10 cellular contexts compared by ENCODE assay signal in the genomic region with DNA sequence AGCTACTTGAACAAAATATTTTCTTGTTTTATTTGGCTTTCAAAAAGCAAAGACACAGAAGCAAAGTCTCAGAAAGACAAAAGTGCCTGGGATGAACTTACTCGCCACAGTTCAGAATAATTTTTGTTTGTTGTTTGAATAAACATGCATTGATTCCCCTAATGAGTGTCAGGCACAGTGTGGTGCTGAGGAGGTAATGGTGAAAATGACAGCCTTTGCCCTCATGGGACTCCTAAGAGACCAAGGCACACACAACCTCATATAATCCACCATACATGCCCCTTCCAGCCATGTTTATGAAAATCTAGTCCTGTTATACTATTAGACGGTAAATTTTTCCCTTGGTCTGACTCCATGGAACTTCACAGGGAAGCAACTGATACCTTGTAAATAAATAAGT. TPM values are rescaled to one million over a fixed set of nuclear protein-coding genes. Genes with fewer than 3 reads are reported as not detected.
DNase-seq lines count a peak whose midpoint lies in the region; ATAC-seq and TF ChIP-seq lines count a peak whose summit lies in the region.
"Had no signal": no experiment of that assay in that cellular context is flagged by ENCODE, and none has a peak within 500 bp of the region (broad histone marks: within the 10 kb centered on the region; RNA-seq: fewer than 3 reads in every experiment).

No MANE protein-coding gene starts in this region.

- CTCF ChIA-PET in GM10248 (lab: Yijun Ruan, JAX), result interaction anchor here (0.9 to 2.2 kb wide), 7 partner anchors 12 to 72 kb away, joined by 3 to 12 read pairs (median 5); no protein-coding TSS in a partner anchor

- H3K27ac ChIP-seq in HUES48 (ENCODE audit: low read depth, low read length), result no peak overlapping the region
- H3K27ac ChIP-seq in WERI-Rb-1, result no peak overlapping the region
- H3K27ac ChIP-seq in iPS-18a (ENCODE audit: low read length), result no peak overlapping the region
- H3K27ac ChIP-seq in stomach, result peak overlapping the region in 4 of 5 donors; percentile 4 to 97 (median 58)

- ATAC-seq in GM21526 (IDR thresholded peaks at IDR 0.05; ENCODE audit: low FRiP score, unreplicated experiment), result no peak
- ATAC-seq: naive thymus-derived CD4-positive, alpha-beta T cell had no signal

- intact Hi-C loops in stomach (cut with DNase I; ENCODE audit: low total_unique reads), result no loop called here

- H3K4me1 ChIP-seq in HUES48 (ENCODE audit: control insufficient read depth, insufficient read depth, low read length) (peaks cover 60% of the 10 kb centered on the region), iPS-18a (ENCODE audit: control insufficient read depth, low read depth, low read length) (peaks cover 43% of the 10 kb centered on the region), stomach (peaks cover 24 to 74% (median 54%) of the 10 kb centered on the region in 4 donors)

- TF ChIP-seq CTCF in WERI-Rb-1 (IDR thresholded peaks at IDR 0.05; ENCODE audit: low read depth, low read length) (no peak), stomach (IDR thresholded peaks at IDR 0.05) (no peak), GM10248 (IDR thresholded peaks at IDR 0.05; ENCODE audit: control extremely low read depth, extremely low read depth, low read depth, missing control alignments) (no peak)

- H3K9ac ChIP-seq in HUES48 (ENCODE audit: low read depth, low read length), result no peak overlapping the region
- no peak overlapping the region for H3K9ac ChIP-seq in iPS-18a (ENCODE audit: low read length)

- POLR2A ChIA-PET in GM10248 (lab: Yijun Ruan, JAX), result no interaction called here

- no peaks in the 10 kb centered on the region for H3K27me3 ChIP-seq in HUES48 (ENCODE audit: control insufficient read depth, insufficient read depth, low read length)
- H3K27me3 ChIP-seq in WERI-Rb-1 (ENCODE audit: insufficient read depth, low read depth, severe bottlenecking), result no peaks in the 10 kb centered on the region
- H3K27me3 ChIP-seq in iPS-18a (ENCODE audit: control insufficient read depth, insufficient read depth, low read length), result peaks cover 4% of the 10 kb centered on the region
- no peaks in the 10 kb centered on the region for H3K27me3 ChIP-seq in stomach

- H3K36me3 ChIP-seq in HUES48 (ENCODE audit: control insufficient read depth, insufficient read depth, low read length), result no peaks in the 10 kb centered on the region
- H3K36me3 ChIP-seq in WERI-Rb-1, result no peaks in the 10 kb centered on the region; the same call in 1 of the 2 replicates
- H3K36me3 ChIP-seq in iPS-18a (ENCODE audit: control insufficient read depth, low read depth, low read length), result no peaks in the 10 kb centered on the region
- no peaks in the 10 kb centered on the region for H3K36me3 ChIP-seq in stomach

- H3K9me3 ChIP-seq in HUES48 (ENCODE audit: control insufficient read depth, insufficient read depth, low read length) (no peaks in the 10 kb centered on the region), WERI-Rb-1 (ENCODE audit: severe bottlenecking) (no peaks in the 10 kb centered on the region), iPS-18a (ENCODE audit: control insufficient read depth, low read depth, low read length) (no peaks in the 10 kb centered on the region), stomach (no peaks in the 10 kb centered on the region)

- no peak for TF ChIP-seq EP300 in stomach (IDR thresholded peaks at IDR 0.05)

- H3K4me3 ChIP-seq in HUES48 (ENCODE audit: low read depth, low read length), result peak overlapping the region; percentile 97; the same call in 1 of the 2 replicates
- peak overlapping the region; percentile 84 for H3K4me3 ChIP-seq in WERI-Rb-1 (ENCODE audit: low read depth, low read length)
- H3K4me3 ChIP-seq in iPS-18a (ENCODE audit: low read length), result peak overlapping the region; percentile 5
- peak overlapping the region; percentile 80 to 93 (median 86) for H3K4me3 ChIP-seq in stomach

- TF ChIP-seq POLR2A in stomach (IDR thresholded peaks at IDR 0.05), result no peak

- WGBS in stomach, 5 donors, result 37 to 55% (median 40%) methylated on average over 2 of the region's 2 CpGs

- no peak for DNase-seq in WERI-Rb-1
- DNase-seq in stomach, result no peak
- DNase-seq in GM10248 (ENCODE audit: extremely low spot score), result no peak
- DNase-seq in NCI-H774 (lab: John Stamatoyannopoulos, UW), result no peak
- DNase-seq: cortex of kidney; naive thymus-derived CD4-positive, alpha-beta T cell; NCI-H1694 had no signal

RNA-seq across cellular contexts. Expression of a gene that starts 2.5 kb away (rescaled TPM):
- 100 to 1,000 TPM in 1 of 5 donors, 10 to 100 TPM in 4; 23.7 to 102 (median 44.4) TPM for total RNA-seq in stomach
- polyA plus RNA-seq in stomach, result 10 to 100 TPM in 1 of 3 donors, 1 to 10 TPM in 2; 7.6 to 11.7 (median 9.0) TPM
- polyA plus RNA-seq: naive thymus-derived CD4-positive, alpha-beta T cell had no signal

Comparison
In these comparisons a context has a peak if more than half of its experiments do, and no peak if none do; other contexts are left out.
1. H3K27ac ChIP-seq: peak in stomach (4 of 5); none in HUES48 (single experiment), WERI-Rb-1 (single experiment) and iPS-18a (single experiment).
2. H3K4me3 ChIP-seq: peak in every context shown above with its lines; median percentile 97 in HUES48; 86 in stomach; 84 in WERI-Rb-1; 5 in iPS-18a.